Comparison of ENCODE assay signal across 18 cellular contexts in the genomic region with DNA sequence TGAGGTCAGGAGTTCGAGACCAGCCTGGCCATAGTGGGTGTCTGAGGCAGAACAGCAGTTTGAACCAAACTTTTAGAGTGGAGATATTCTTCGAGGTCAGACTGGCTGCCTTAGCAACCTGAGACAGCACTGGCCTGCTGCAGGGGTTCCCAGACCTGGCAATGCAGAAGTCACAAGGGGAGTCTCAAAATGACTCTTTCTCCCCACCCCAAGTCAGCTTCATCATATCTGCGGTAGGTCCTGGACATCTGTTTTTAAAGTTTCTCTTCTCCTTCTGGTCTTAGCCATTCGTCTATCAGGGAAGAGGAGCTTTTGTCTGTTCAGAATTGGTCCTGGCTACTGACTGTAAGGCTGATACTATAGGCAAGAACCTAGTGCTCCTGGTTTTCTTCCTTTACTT. TPM values are rescaled to one million over a fixed set of nuclear protein-coding genes. Genes with fewer than 3 reads are reported as not detected.
DNase-seq lines count a peak whose midpoint lies in the region; ATAC-seq, FAIRE-seq and TF ChIP-seq lines count a peak whose summit lies in the region.
"Had no signal": no experiment of that assay in that cellular context is flagged by ENCODE, and none has a peak within 500 bp of the region (broad histone marks: within the 10 kb centered on the region; RNA-seq: fewer than 3 reads in every experiment).

No MANE protein-coding gene starts in this region.

- no peak for DNase-seq in GM12892 (ENCODE audit: insufficient read length)
- DNase-seq in IMR-90, result no peak
- no peak for DNase-seq in esophagus muscularis mucosa (ENCODE audit: extremely low spot score)
- no peak for DNase-seq in sigmoid colon
- DNase-seq in OCI-M2 (lab: John Stamatoyannopoulos, UW; ENCODE audit: unreplicated experiment), result no peak
- DNase-seq in kidney glomerular epithelial cell (lab: John Stamatoyannopoulos, UW), result no peak
- DNase-seq: CD4-positive, CD25-positive, alpha-beta regulatory T cell; DMS53; GM23248; Karpas-422; MM.1S; NCI-H1417 treated with DMSO at 0.1 percent for 48 hours; NCI-H2081; NCI-H510A treated with DMSO at 0.1 percent for 48 hours; PC-3 had no signal

- H3K23ac ChIP-seq in IMR-90 (ENCODE audit: low read depth, low read length), result no peak overlapping the region

- H3K56ac ChIP-seq in IMR-90 (ENCODE audit: extremely low read depth, insufficient read depth, low read length), result no peak overlapping the region

- TF ChIP-seq POLR2A in GM12892 (IDR thresholded peaks at IDR 0.05; ENCODE audit: low read depth, low read length) (no peak), IMR-90 (IDR thresholded peaks at IDR 0.05; ENCODE audit: low read depth, low read length) (no peak), esophagus muscularis mucosa (IDR thresholded peaks at IDR 0.05; ENCODE audit: low read depth) (no peak), sigmoid colon (IDR thresholded peaks at IDR 0.05) (no peak)

- H3K4me2 ChIP-seq in IMR-90 (ENCODE audit: low read depth, low read length), result no peak overlapping the region

- TF ChIP-seq CTCF in IMR-90 (conservative IDR thresholded peaks at IDR 0.05; ENCODE audit: low read depth, low read length) (no peak), esophagus muscularis mucosa (IDR thresholded peaks at IDR 0.05) (no peak), sigmoid colon (IDR thresholded peaks at IDR 0.05) (no peak)

- H2BK5ac ChIP-seq in IMR-90 (ENCODE audit: low read depth, low read length, poor library complexity, severe bottlenecking), result no peak overlapping the region

- H3K18ac ChIP-seq in IMR-90 (ENCODE audit: low read depth, low read length), result no peak overlapping the region

- H3K9me1 ChIP-seq in IMR-90 (ENCODE audit: insufficient read depth, low read length), result peaks cover 10% of the 10 kb centered on the region

- H3K27ac ChIP-seq in IMR-90 (ENCODE audit: insufficient read depth, low read length) (no peak overlapping the region), esophagus muscularis mucosa (replicated peaks in 1 of 4) (peak overlapping the region; percentile 76 to 88 (median 82)), sigmoid colon (peak overlapping the region; percentile 52 to 84 (median 82))
- H3K27ac ChIP-seq: GM23248, SK-N-MC had no signal

- H3K4me1 ChIP-seq in IMR-90 (ENCODE audit: control insufficient read depth, insufficient read depth, low read length), result peaks cover 11% of the 10 kb centered on the region
- H3K4me1 ChIP-seq in esophagus muscularis mucosa, result peaks cover 0 to 90% (median 86%) of the 10 kb centered on the region in 4 donors
- peaks cover 0 to 76% (median 50%) of the 10 kb centered on the region in 4 donors for H3K4me1 ChIP-seq in sigmoid colon

- no peaks in the 10 kb centered on the region for H3K36me3 ChIP-seq in IMR-90 (ENCODE audit: control insufficient read depth, insufficient read depth, low read length)
- no peaks in the 10 kb centered on the region for H3K36me3 ChIP-seq in esophagus muscularis mucosa
- no peaks in the 10 kb centered on the region for H3K36me3 ChIP-seq in sigmoid colon

- TF ChIP-seq RAD21 in IMR-90 (IDR thresholded peaks at IDR 0.05; ENCODE audit: low read length), result no peak

- H2BK120ac ChIP-seq in IMR-90 (ENCODE audit: low read depth, low read length), result 0 out of 2 replicates have a peak overlapping the region, but pooled peaks have one; percentile 22

- in situ Hi-C loops in IMR-90 (cut with MboI; ENCODE audit: low sequenced_read_pairs), result no loop called here

- H4K5ac ChIP-seq in IMR-90 (ENCODE audit: low read depth, low read length), result no peak overlapping the region

- no peak overlapping the region for H4K8ac ChIP-seq in IMR-90 (ENCODE audit: low read depth in 2 of 2, low read length in 2 of 2)

- no peak for TF ChIP-seq EP300 in esophagus muscularis mucosa (IDR thresholded peaks at IDR 0.05)
- TF ChIP-seq EP300 in sigmoid colon (IDR thresholded peaks at IDR 0.05), result no peak

- no peak overlapping the region for H3K9ac ChIP-seq in IMR-90 (ENCODE audit: low read depth, low read length)
- H3K9ac ChIP-seq: GM23248 had no signal

- H3K4me3 ChIP-seq in IMR-90 (ENCODE audit: insufficient read depth, low read depth, low read length) (no peak overlapping the region), esophagus muscularis mucosa (no peak overlapping the region), sigmoid colon (no peak overlapping the region)
- H3K4me3 ChIP-seq: GM23248, SK-N-MC had no signal

- H3K27me3 ChIP-seq in IMR-90 (ENCODE audit: control insufficient read depth, insufficient read depth, low read length) (no peaks in the 10 kb centered on the region), esophagus muscularis mucosa (no peaks in the 10 kb centered on the region), sigmoid colon (no peaks in the 10 kb centered on the region)

- H2AFZ ChIP-seq in IMR-90 (replicated peaks; ENCODE audit: low read length, poor library complexity), result no peak overlapping the region
- H2AFZ ChIP-seq: GM23248 had no signal

- H2BK15ac ChIP-seq in IMR-90 (ENCODE audit: low read depth, low read length), result peak overlapping the region; percentile 6; the same call in 1 of the 3 replicates

- 0 out of 2 replicates have a peak overlapping the region, but pooled peaks have one; percentile 12 for H3K14ac ChIP-seq in IMR-90 (replicated peaks; ENCODE audit: low read depth, low read length)

- H3K4ac ChIP-seq in IMR-90 (ENCODE audit: low read depth, low read length), result no peak overlapping the region

- no CpG with 5 or more reads among the region's 4 CpGs for WGBS in IMR-90 (ENCODE audit: extremely low coverage in 2 of 2, insufficient read length in 1 of 2), 2 experiments
- 48% methylated on average over 2 of the region's 4 CpGs for WGBS in esophagus muscularis mucosa
- 74 to 91% methylated on average over 4 of the region's 4 CpGs for WGBS in sigmoid colon, 2 donors

- no peaks in the 10 kb centered on the region for H3K9me3 ChIP-seq in IMR-90 (ENCODE audit: control insufficient read depth, insufficient read depth, low read length)
- H3K9me3 ChIP-seq in esophagus muscularis mucosa, result no peaks in the 10 kb centered on the region
- no peaks in the 10 kb centered on the region for H3K9me3 ChIP-seq in sigmoid colon

- peak overlapping the region; percentile 13; the same call in 1 of the 2 replicates for H2AK5ac ChIP-seq in IMR-90 (ENCODE audit: low read depth, low read length)

- intact Hi-C loops in IMR-90 (cut with micrococcal nuclease) (no loop called here), esophagus muscularis mucosa (cut with DNase I) (no loop called here), sigmoid colon (cut with DNase I) (no loop called here)

- no peaks in the 10 kb centered on the region for H4K20me1 ChIP-seq in IMR-90 (ENCODE audit: insufficient read depth, low read length)

- peak; percentile 24 for FAIRE-seq in GM12892 (lab: Jason Lieb, UNC)

- dilution Hi-C loops in IMR-90 (cut with HindIII; ENCODE audit: low sequenced_read_pairs, unreplicated experiment), result no loop called here

- CTCF ChIA-PET in IMR-90 (lab: Yijun Ruan, JAX), result no interaction called here

- ATAC-seq in IMR-90 (ENCODE audit: low read depth) (no peak), HG03095 (IDR thresholded peaks at IDR 0.05; ENCODE audit: unreplicated experiment) (no peak), GM18520 (IDR thresholded peaks at IDR 0.05; ENCODE audit: unreplicated experiment) (no peak)
- ATAC-seq: PC-3 had no signal

- H2AK9ac ChIP-seq in IMR-90 (replicated peaks; ENCODE audit: low read depth, low read length, poor library complexity), result no peak overlapping the region

- H2BK20ac ChIP-seq in IMR-90 (ENCODE audit: low read depth, low read length), result no peak overlapping the region

- POLR2A ChIA-PET in IMR-90 (lab: Charles Lee; ENCODE audit: unreplicated experiment), result no interaction called here

- no peak overlapping the region for H4K91ac ChIP-seq in IMR-90 (ENCODE audit: insufficient read depth, low read depth, low read length)

- BruUV-seq in IMR-90 (replicated peaks; lab: Mats Ljungman, UMichigan), result no TSS peak

- H3K79me1 ChIP-seq in IMR-90 (ENCODE audit: low read depth in 1 of 2, low read length in 2 of 2), result no peaks in the 10 kb centered on the region

TF ChIP-seq in IMR-90, 13 proteins besides CTCF, POLR2A, EP300 and RAD21:
- TF ChIP-seq NFE2L2 (IDR thresholded peaks at IDR 0.05; ENCODE audit: low read depth, low read length) (no peak), RCOR1 (IDR thresholded peaks at IDR 0.05; ENCODE audit: insufficient replicate concordance, low read length) (no peak), ELK1 (IDR thresholded peaks at IDR 0.05; ENCODE audit: borderline replicate concordance, low read depth, low read length) (no peak), BHLHE40 (IDR thresholded peaks at IDR 0.05; ENCODE audit: low read depth, low read length) (no peak), MAFK (IDR thresholded peaks at IDR 0.05; ENCODE audit: low read depth, low read length) (no peak), MXI1 (IDR thresholded peaks at IDR 0.05; ENCODE audit: borderline replicate concordance, low read depth, low read length) (no peak), RFX5 (IDR thresholded peaks at IDR 0.05; ENCODE audit: low read depth, low read length) (no peak), CEBPB (IDR thresholded peaks at IDR 0.05; ENCODE audit: low read depth, low read length) (no peak)
TF ChIP-seq in IMR-90: peak in this region for 0.

RNA-seq across cellular contexts. Expression of gene CLMP, which starts 14.5 kb away (rescaled TPM):
- 0.34 TPM for polyA plus RNA-seq in GM12892 (2012; ENCODE audit: missing spikeins)
- 54.7 and 56.1 TPM in 2 replicates for total RNA-seq in IMR-90 (2012; rRNA removed)
- polyA plus RNA-seq in IMR-90 (2012; rRNA removed), result 78.9 and 95.7 TPM in 2 replicates
- 50.5 and 121 TPM in 2 replicates for polyA plus RNA-seq in IMR-90 (2012; cell fraction: cytosol; rRNA removed)
- 20.7 and 92.9 TPM in 2 replicates for polyA plus RNA-seq in IMR-90 (2012; cell fraction: nucleus; rRNA removed; ENCODE audit: low replicate concordance)
- 100 to 1,000 TPM; 169 to 215 (median 197) TPM for total RNA-seq in esophagus muscularis mucosa
- total RNA-seq in sigmoid colon, result 100 to 1,000 TPM; 104 to 180 (median 164) TPM
- polyA plus RNA-seq in sigmoid colon, result 10 to 100 TPM in 1 of 3 donors, 1 to 10 TPM in 2; 1.4 to 12.1 (median 9.0) TPM
